In the genomic region with DNA sequence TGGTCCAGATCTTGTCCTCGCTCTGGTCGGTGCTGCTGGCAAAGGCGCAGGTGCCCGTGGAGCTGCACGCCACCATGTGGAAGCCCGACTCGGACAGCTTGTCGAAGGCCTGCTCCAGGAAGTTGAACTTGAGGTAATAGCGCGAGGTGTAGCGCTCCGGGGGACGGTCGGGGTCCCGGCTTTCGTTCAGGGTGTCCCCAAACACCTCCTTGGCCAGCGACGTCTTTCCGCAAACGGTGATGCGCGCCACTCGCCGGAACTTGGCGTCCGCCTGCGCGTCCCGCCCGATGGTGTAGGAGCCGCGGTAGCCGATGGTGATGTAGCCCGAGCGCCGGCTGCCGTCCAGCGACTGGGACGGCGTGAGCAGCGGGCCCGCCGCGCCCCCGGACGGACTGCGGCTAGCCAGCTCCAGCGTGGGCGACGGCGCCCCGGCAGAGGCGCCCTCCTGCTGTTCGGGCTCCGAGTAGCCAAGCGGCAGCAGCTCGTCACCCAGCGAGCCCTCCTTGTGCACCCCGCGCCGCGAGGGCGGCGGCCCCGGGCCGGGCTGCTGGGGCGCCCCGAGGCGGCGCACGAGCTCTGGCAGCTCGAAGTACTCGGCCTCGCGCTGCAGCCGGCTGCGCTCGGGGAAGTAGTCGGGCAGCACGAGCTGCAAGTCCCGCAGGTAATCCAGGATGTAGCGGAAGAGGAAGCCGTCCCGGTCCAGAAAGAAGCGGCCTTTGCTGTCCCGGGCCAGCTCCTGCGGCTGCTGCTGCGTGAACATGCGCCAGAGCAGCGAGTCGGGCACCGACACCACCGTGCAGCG, we compare ENCODE assay signal across 8 cellular contexts. TPM values are rescaled to one million over a fixed set of nuclear protein-coding genes. Genes with fewer than 3 reads are reported as not detected.
DNase-seq lines count a peak whose midpoint lies in the region; ATAC-seq lines count a peak whose summit lies in the region.

No MANE protein-coding gene starts in this region.

- peak; percentile 57 for DNase-seq in ELF-1 (ENCODE audit: low read depth, low spot score)
- DNase-seq in Jurkat, Clone E6-1 (ENCODE audit: low read depth, low spot score), result no peak
- DNase-seq in SW480 (ENCODE audit: low spot score), result peak; percentile 67
- DNase-seq in amygdala (lab: John Stamatoyannopoulos, UW), result peak in 41 of 56 donors; percentile 9 to 68 (median 44)
- peak; percentile 76 to 92 (median 90) for DNase-seq in right cardiac atrium
- peak; percentile 91 for DNase-seq in retina
- no peak for DNase-seq in NCI-H187 (lab: John Stamatoyannopoulos, UW)

- H3K4me3 ChIP-seq in Jurkat, Clone E6-1 (ENCODE audit: low read length), result peak overlapping the region; percentile 56
- H3K4me3 ChIP-seq in right cardiac atrium (ENCODE audit: low read length), result peak overlapping the region; percentile 73

- WGBS in right cardiac atrium, result under 1% methylated on average over 94 of the region's 94 CpGs

- H3K27me3 ChIP-seq in right cardiac atrium (ENCODE audit: control insufficient read depth, insufficient read depth), result no peaks in the 10 kb centered on the region

- peak; percentile 48 for ATAC-seq in GM21576 (IDR thresholded peaks at IDR 0.05; ENCODE audit: unreplicated experiment)
- ATAC-seq in right cardiac atrium, result peak; percentile 59 to 60

- intact Hi-C loops in right cardiac atrium (cut with DNase I), result loop anchor here in 2 of 4 donors (5.0 to 10.0 kb wide), 3 partner anchors 61 to 218 kb away; no protein-coding TSS in a partner anchor

- no peaks in the 10 kb centered on the region for H3K9me3 ChIP-seq in right cardiac atrium (ENCODE audit: control insufficient read depth, low read length)

- H3K4me1 ChIP-seq in right cardiac atrium (ENCODE audit: control insufficient read depth, insufficient read depth, low read length), result peaks cover 2% of the 10 kb centered on the region

- H3K27ac ChIP-seq in right cardiac atrium (ENCODE audit: low read length), result peak overlapping the region; percentile 86

RNA-seq across cellular contexts. Expression of a gene that starts 0.8 kb away (rescaled TPM):
- 8.4 TPM for polyA plus RNA-seq in Jurkat, Clone E6-1 (2012; ENCODE audit: insufficient read depth, insufficient read length)
- total RNA-seq in right cardiac atrium, result 10 to 100 TPM; 37.1 to 57.8 (median 42.0) TPM
- 15.6 TPM for polyA plus RNA-seq in right cardiac atrium

Comparison
In these comparisons a context has a peak if more than half of its experiments do, and no peak if none do; other contexts are left out.
1. DNase-seq: peak in ELF-1 (single experiment), SW480 (single experiment), amygdala (41 of 56), right cardiac atrium (3 of 3) and retina (single experiment); none in Jurkat, Clone E6-1 (single experiment) and NCI-H187 (0 of 2).